9 cellular contexts compared by ENCODE assay signal in the genomic region with DNA sequence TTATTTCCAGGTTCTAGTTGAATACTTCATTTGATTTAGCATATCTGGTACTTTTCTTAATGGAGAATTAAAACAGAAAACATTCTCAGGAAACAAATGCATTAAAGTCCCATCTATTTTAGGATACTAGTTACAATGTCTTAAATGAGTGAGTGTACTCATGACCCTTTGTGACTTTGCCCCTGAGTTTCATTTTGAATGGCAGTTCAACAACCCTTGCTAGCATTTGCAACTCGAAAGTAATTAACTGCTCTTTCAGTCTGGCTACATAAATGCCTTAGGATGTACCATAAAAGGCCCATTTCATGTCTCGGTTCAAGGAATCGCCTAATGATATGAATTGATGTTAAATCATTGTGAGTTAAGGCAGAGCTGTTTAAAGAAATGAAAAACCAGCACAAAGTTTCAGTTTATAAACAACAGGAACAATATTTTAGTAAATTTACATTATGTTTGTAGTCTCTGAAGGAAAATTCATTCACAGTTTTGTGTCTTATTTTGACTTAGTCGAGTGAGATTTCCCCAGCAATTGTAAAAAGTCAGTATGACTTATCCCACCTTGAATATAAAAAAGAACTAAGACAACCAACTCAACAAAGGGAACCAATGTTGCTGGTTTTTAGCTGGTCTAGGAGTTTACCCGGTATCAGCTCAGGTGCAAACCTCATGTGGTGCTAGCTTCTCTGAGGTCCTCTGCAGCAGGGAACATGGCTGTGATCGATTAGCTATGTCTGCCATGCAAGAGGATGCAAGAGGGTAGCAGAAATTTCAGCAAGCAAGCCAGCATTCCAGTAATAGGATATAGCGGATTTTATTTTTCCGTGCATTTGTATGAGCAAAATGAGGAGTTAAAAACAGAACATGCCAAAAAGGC.
DNase-seq lines count a peak whose midpoint lies in the region; ATAC-seq lines count a peak whose summit lies in the region.
"Had no signal": no experiment of that assay in that cellular context is flagged by ENCODE, and none has a peak within 500 bp of the region (broad histone marks: within the 10 kb centered on the region; RNA-seq: fewer than 3 reads in every experiment).

No MANE protein-coding gene starts in this region.

- H3K27me3 Mint-ChIP-seq in activated T-cell treated with anti-CD3 and anti-CD28 coated beads, Interleukin-2, amount 50 U/mL, for 24 hours, result no peaks in the 10 kb centered on the region

- H3K4me3 Mint-ChIP-seq in activated T-cell treated with anti-CD3 and anti-CD28 coated beads, Interleukin-2, amount 50 U/mL, for 24 hours, result peak overlapping the region; percentile 14

- peaks cover 35% of the 10 kb centered on the region for H3K4me1 Mint-ChIP-seq in activated T-cell treated with anti-CD3 and anti-CD28 coated beads, Interleukin-2, amount 50 U/mL, for 24 hours (ENCODE audit: low read depth)

- H3K27ac Mint-ChIP-seq in activated T-cell treated with anti-CD3 and anti-CD28 coated beads, Interleukin-2, amount 50 U/mL, for 24 hours, result peak overlapping the region; percentile 78

- no peaks in the 10 kb centered on the region for H3K9me3 Mint-ChIP-seq in activated T-cell treated with anti-CD3 and anti-CD28 coated beads, Interleukin-2, amount 50 U/mL, for 24 hours

- peak; percentile 65 for ATAC-seq in GM21529 (IDR thresholded peaks at IDR 0.05; ENCODE audit: unreplicated experiment)
- peak; percentile 95 for ATAC-seq in HG03439 (IDR thresholded peaks at IDR 0.05; ENCODE audit: unreplicated experiment)

- DNase-seq in activated T-cell treated with anti-CD3 and anti-CD28 coated beads, Interleukin-2, amount 50 U/mL, for 24 hours, result no peak
- DNase-seq in activated T-cell treated with anti-CD3 and anti-CD28 coated beads, Interleukin-2, amount 50 U/mL, for 1 hour, result no peak
- DNase-seq in left kidney (ENCODE audit: low read depth, low spot score), result peak; percentile 58
- no peak for DNase-seq in activated gamma-delta T cell (lab: John Stamatoyannopoulos, UW)
- DNase-seq in cerebellum (ENCODE audit: low spot score), result no peak
- DNase-seq in pons (ENCODE audit: low spot score), result no peak
- DNase-seq: GDM1 had no signal

- H3K36me3 Mint-ChIP-seq in activated T-cell treated with anti-CD3 and anti-CD28 coated beads, Interleukin-2, amount 50 U/mL, for 24 hours (ENCODE audit: low read depth), result no peaks in the 10 kb centered on the region
